Comparison of ENCODE assay signal across 1 cellular context in the genomic region with DNA sequence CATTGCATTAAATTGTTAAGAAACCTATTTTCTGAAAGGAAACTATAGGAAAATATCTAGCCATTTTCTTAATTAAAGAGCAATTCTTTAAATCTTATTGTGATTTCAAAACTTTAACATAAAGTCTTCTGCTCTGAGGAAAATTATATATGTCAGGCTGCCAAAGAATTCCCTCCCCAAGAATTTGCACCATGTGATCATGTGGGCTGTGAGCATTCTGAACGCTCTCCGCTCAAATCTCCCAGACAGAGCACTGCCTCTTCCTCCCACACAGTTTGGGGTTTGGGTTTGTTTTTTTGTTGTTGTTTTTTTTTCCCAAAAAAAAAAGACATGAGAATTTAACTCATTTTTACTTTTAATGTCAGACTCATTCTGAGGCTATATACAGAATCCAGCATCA.
A peak's percentile ranks its signal among the peaks of the same experiment; 100 is the strongest.
TF ChIP-seq lines count a peak whose summit lies in the region.

No MANE protein-coding gene starts in this region.

TF ChIP-seq in K562, 482 proteins besides CTCF, POLR2A, EP300 and RAD21 (continued from another document):
- peak; percentile 35 for TF ChIP-seq USF2 (CRISPR knock-in tag; IDR thresholded peaks at IDR 0.05)
